ENCODE assay signal across 17 cellular contexts in the genomic region with DNA sequence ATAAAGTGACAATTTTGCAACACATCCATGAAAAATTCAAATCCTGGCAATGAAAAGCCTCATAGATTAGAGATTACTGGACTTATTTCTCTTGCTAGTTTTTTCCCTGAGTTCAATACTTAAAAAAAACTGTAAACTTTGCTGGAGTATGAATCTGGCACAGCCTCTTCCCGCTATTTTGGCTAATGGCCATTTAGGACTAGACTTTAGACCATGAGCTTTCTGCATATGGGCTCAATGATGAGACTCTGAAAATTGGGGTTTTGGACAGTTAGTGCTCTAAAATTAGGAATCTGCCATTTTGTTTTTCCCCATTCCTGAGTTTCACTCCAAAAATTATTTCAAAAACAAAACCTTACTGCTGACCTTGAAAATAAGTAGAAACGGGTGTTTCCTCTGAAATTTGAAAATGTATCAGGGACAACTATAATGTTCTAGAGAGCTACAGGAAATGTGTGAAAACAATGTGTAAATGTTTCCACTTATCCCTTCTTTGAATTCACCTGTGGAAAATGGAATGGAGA.
A peak's percentile ranks its signal among the peaks of the same experiment; 100 is the strongest.
DNase-seq lines count a peak whose midpoint lies in the region; FAIRE-seq and TF ChIP-seq lines count a peak whose summit lies in the region.
"Had no signal": no experiment of that assay in that cellular context is flagged by ENCODE, and none has a peak within 500 bp of the region (broad histone marks: within the 10 kb centered on the region; RNA-seq: fewer than 3 reads in every experiment).

No MANE protein-coding gene starts in this region.

- no peak overlapping the region for H4K91ac ChIP-seq in mesenchymal stem cell (ENCODE audit: low read length)

- no peak overlapping the region for H2AK5ac ChIP-seq in mesenchymal stem cell (ENCODE audit: low read length, severe bottlenecking)

- no peak overlapping the region for H2BK15ac ChIP-seq in mesenchymal stem cell (ENCODE audit: low read depth, poor library complexity, severe bottlenecking)

- H3K4me3 ChIP-seq in SK-N-MC (no peak overlapping the region), mesenchymal stem cell (ENCODE audit: insufficient read depth in 1 of 2, low read depth in 1 of 2, low read length in 2 of 2) (no peak overlapping the region), transverse colon (no peak overlapping the region)
- H3K4me3 ChIP-seq: BLaER1 had no signal

- intact Hi-C loops in transverse colon (cut with DNase I; ENCODE audit: low total_unique reads) = loop anchor here (10.0 kb wide), 1 partner anchor 107 kb away; no protein-coding TSS in a partner anchor

- no peaks in the 10 kb centered on the region for H3K79me1 ChIP-seq in mesenchymal stem cell (replicated peaks; ENCODE audit: low read length, poor library complexity, severe bottlenecking)

- no peak for TF ChIP-seq CTCF in D721Med (IDR thresholded peaks at IDR 0.05; ENCODE audit: insufficient read depth, missing control alignments)
- TF ChIP-seq CTCF in transverse colon (IDR thresholded peaks at IDR 0.05) = no peak

- no peak for TF ChIP-seq POLR2A in transverse colon (IDR thresholded peaks at IDR 0.05)

- DNase-seq in D721Med (ENCODE audit: insufficient read length, low spot score) (no peak), SK-N-MC (ENCODE audit: low read depth, low spot score) (no peak), dermis microvascular lymphatic vessel endothelial cell (ENCODE audit: low read depth in 2 of 2) (peak; percentile 7 to 53), mesenchymal stem cell (no peak), GF-D8 (lab: John Stamatoyannopoulos, UW) (no peak), transverse colon (no peak)
- no peak for DNase-seq in stimulated activated CD8-positive, alpha-beta memory T cell treated with anti-CD3 and anti-CD28 coated beads, Interleukin-4, amount 100 ng/mL, for 48 hours
- DNase-seq: 8988T; CD4-positive, alpha-beta memory T cell; DMS79 treated with DMSO at 0.1 percent for 48 hours; HFFc6; IMR-90 had no signal

- in situ Hi-C loops in transverse colon (cut with MboI; ENCODE audit: low pct_ligation_motif_present in 1 of 4, low pct_unique_long_range_greater_than_20kb in 1 of 4, low sequenced_read_pairs in 3 of 4) = no loop called here

- H3K23ac ChIP-seq in mesenchymal stem cell (ENCODE audit: low read length in 2 of 2) = no peak overlapping the region

- no peak overlapping the region for H3K14ac ChIP-seq in mesenchymal stem cell (ENCODE audit: low read length in 2 of 2)

- peak; percentile 6 for FAIRE-seq in D721Med (lab: Jason Lieb, UNC)
- FAIRE-seq: GM12891, GM19239, H54 had no signal

- H2BK120ac ChIP-seq in mesenchymal stem cell (ENCODE audit: low read depth, low read length) = no peak overlapping the region

- H2BK12ac ChIP-seq in mesenchymal stem cell (ENCODE audit: low read length in 2 of 2) = no peak overlapping the region

- H2AFZ ChIP-seq in mesenchymal stem cell (ENCODE audit: low read depth, low read length) = no peak overlapping the region

- 100% methylated on average over 1 of the region's 2 CpGs for WGBS in mesenchymal stem cell
- WGBS in transverse colon (ENCODE audit: low coverage in 1 of 2), 2 donors = 62 to 69% methylated on average over 2 of the region's 2 CpGs

- H3K27me3 ChIP-seq in mesenchymal stem cell (ENCODE audit: control insufficient read depth in 1 of 2, insufficient read depth in 1 of 2, low read length in 2 of 2) = no peaks in the 10 kb centered on the region
- no peaks in the 10 kb centered on the region for H3K27me3 ChIP-seq in transverse colon
- H3K27me3 ChIP-seq: BLaER1 had no signal

- TF ChIP-seq EP300 in transverse colon (IDR thresholded peaks at IDR 0.05; ENCODE audit: low read depth) = no peak

- H3K9me3 ChIP-seq in SK-N-MC (ENCODE audit: low read depth, low read length) (no peaks in the 10 kb centered on the region), mesenchymal stem cell (ENCODE audit: control insufficient read depth, low read length) (no peaks in the 10 kb centered on the region), transverse colon (no peaks in the 10 kb centered on the region)
- H3K9me3 ChIP-seq: BLaER1 had no signal

- no peak overlapping the region for H3K9ac ChIP-seq in SK-N-MC (ENCODE audit: insufficient read length)
- peak overlapping the region; percentile 31 for H3K9ac ChIP-seq in mesenchymal stem cell (ENCODE audit: low read length)
- H3K9ac ChIP-seq: BLaER1 had no signal

- H3K18ac ChIP-seq in mesenchymal stem cell (ENCODE audit: low read depth in 1 of 2, low read length in 2 of 2) = no peak overlapping the region

- H3K4me2 ChIP-seq in mesenchymal stem cell (ENCODE audit: low read length, poor library complexity, severe bottlenecking) = no peak overlapping the region
- H3K4me2 ChIP-seq: BLaER1 had no signal

- H3K4ac ChIP-seq in mesenchymal stem cell (ENCODE audit: low read depth in 1 of 2, low read length in 2 of 2) = no peak overlapping the region

- H3K27ac ChIP-seq in SK-N-MC (peak overlapping the region; percentile 57; the same call in 1 of the 2 replicates), mesenchymal stem cell (ENCODE audit: low read length, poor library complexity, severe bottlenecking) (no peak overlapping the region), transverse colon (no peak overlapping the region)
- H3K27ac ChIP-seq: BLaER1, HL-60 had no signal

- no peak overlapping the region for H4K8ac ChIP-seq in mesenchymal stem cell (ENCODE audit: low read length)

- H3K4me1 ChIP-seq in mesenchymal stem cell (ENCODE audit: control insufficient read depth, insufficient read depth, low read depth, low read length) (no peaks in the 10 kb centered on the region), transverse colon (peaks cover 0 to 29% (median 2%) of the 10 kb centered on the region in 4 donors)
- H3K4me1 ChIP-seq: BLaER1 had no signal

- no peak overlapping the region for H2BK5ac ChIP-seq in mesenchymal stem cell (ENCODE audit: low read depth, low read length, poor library complexity, severe bottlenecking)

- H3K36me3 ChIP-seq in SK-N-MC (ENCODE audit: insufficient read depth, low read length) (peaks cover 51% of the 10 kb centered on the region), mesenchymal stem cell (ENCODE audit: control insufficient read depth in 1 of 2, insufficient read depth in 2 of 2, low read depth in 1 of 2, low read length in 2 of 2) (peaks cover 0 to 25% of the 10 kb centered on the region in 2 experiments), transverse colon (no peaks in the 10 kb centered on the region)
- H3K36me3 ChIP-seq: BLaER1 had no signal

Comparison
In these comparisons a context has a peak if more than half of its experiments do, and no peak if none do; other contexts are left out.
1. DNase-seq: peak in dermis microvascular lymphatic vessel endothelial cell (2 of 2); none in D721Med (single experiment), SK-N-MC (single experiment), mesenchymal stem cell (single experiment), stimulated activated CD8-positive, alpha-beta memory T cell treated with anti-CD3 and anti-CD28 coated beads, Interleukin-4, amount 100 ng/mL, for 48 hours (single experiment), GF-D8 (single experiment) and transverse colon (single experiment).